ENCODE assay signal across 8 cellular contexts in genomic region chr1:226569879-226570547, GRCh38. TPM values are rescaled to one million over a fixed set of nuclear protein-coding genes. Genes with fewer than 3 reads are reported as not detected.
DNase-seq lines count a peak whose midpoint lies in the region; ATAC-seq and TF ChIP-seq lines count a peak whose summit lies in the region.

No MANE protein-coding gene starts in this region.

- ATAC-seq in HG03354 (IDR thresholded peaks at IDR 0.05; ENCODE audit: poor library complexity, severe bottlenecking, unreplicated experiment) = peak; percentile 74
- peak; percentile 85 to 92 for ATAC-seq in activated T-cell treated with anti-CD3 and anti-CD28 coated beads, Interleukin-2, amount 50 U/mL, for 4 hours

- intact Hi-C loops in ascending aorta (cut with DNase I) = loop anchor here (2.0 kb wide), 1 partner anchor 21 kb away; the partner anchor contains the start of gene STUM

- no peaks in the 10 kb centered on the region for H3K9me3 Mint-ChIP-seq in activated T-cell treated with anti-CD3 and anti-CD28 coated beads, Interleukin-2, amount 50 U/mL, for 4 hours
- H3K9me3 Mint-ChIP-seq in neural crest cell = no peaks in the 10 kb centered on the region

- no peak overlapping the region for H3K4me3 Mint-ChIP-seq in activated T-cell treated with anti-CD3 and anti-CD28 coated beads, Interleukin-2, amount 50 U/mL, for 4 hours
- no peak overlapping the region for H3K4me3 Mint-ChIP-seq in neural crest cell

- H3K4me1 Mint-ChIP-seq in activated T-cell treated with anti-CD3 and anti-CD28 coated beads, Interleukin-2, amount 50 U/mL, for 4 hours (ENCODE audit: low read depth) = no peaks in the 10 kb centered on the region
- peaks cover 7% of the 10 kb centered on the region for H3K4me1 Mint-ChIP-seq in neural crest cell

- H3K4me3 ChIP-seq in ascending aorta = no peak overlapping the region
- no peak overlapping the region for H3K4me3 ChIP-seq in effector memory CD4-positive, alpha-beta T cell (ENCODE audit: insufficient read depth, low read depth, low read length, poor library complexity, severe bottlenecking)

- DNase-seq in DMS53 (lab: John Stamatoyannopoulos, UW) = peak; percentile 31
- DNase-seq in DMS53 treated with DMSO at 0.1 percent for 48 hours (lab: John Stamatoyannopoulos, UW; ENCODE audit: unreplicated experiment) = no peak
- DNase-seq in activated T-cell treated with anti-CD3 and anti-CD28 coated beads, Interleukin-2, amount 50 U/mL, for 4 hours = no peak
- DNase-seq in neural crest cell (ENCODE audit: low read depth, low spot score) = peak; percentile 45
- DNase-seq in ascending aorta (ENCODE audit: low spot score in 2 of 2) = no peak
- no peak for DNase-seq in activated CD4-positive, CD25-positive, alpha-beta regulatory T cell treated with anti-CD3 and anti-CD28 coated beads, Interleukin-2, amount 50 U/mL, for 72 hours
- DNase-seq in effector memory CD4-positive, alpha-beta T cell = no peak

- peaks cover 0 to 10% of the 10 kb centered on the region in 2 donors for H3K4me1 ChIP-seq in ascending aorta
- no peaks in the 10 kb centered on the region for H3K4me1 ChIP-seq in effector memory CD4-positive, alpha-beta T cell (ENCODE audit: control insufficient read depth, insufficient read depth, low read length, poor library complexity, severe bottlenecking)

- no peaks in the 10 kb centered on the region for H3K36me3 ChIP-seq in ascending aorta
- no peaks in the 10 kb centered on the region for H3K36me3 ChIP-seq in effector memory CD4-positive, alpha-beta T cell (ENCODE audit: control insufficient read depth, insufficient read depth, low read length)

- H3K27ac ChIP-seq in ascending aorta = no peak overlapping the region
- H3K27ac ChIP-seq in effector memory CD4-positive, alpha-beta T cell (ENCODE audit: insufficient read depth, low read length, poor library complexity, severe bottlenecking) = no peak overlapping the region

- TF ChIP-seq CTCF in neural crest cell (conservative IDR thresholded peaks at IDR 0.05) (peak; percentile 56), ascending aorta (IDR thresholded peaks at IDR 0.05) (no peak)

- no peaks in the 10 kb centered on the region for H3K36me3 Mint-ChIP-seq in activated T-cell treated with anti-CD3 and anti-CD28 coated beads, Interleukin-2, amount 50 U/mL, for 4 hours (ENCODE audit: insufficient read depth)
- no peaks in the 10 kb centered on the region for H3K36me3 Mint-ChIP-seq in neural crest cell (ENCODE audit: low read depth)

- peaks cover 10% of the 10 kb centered on the region for H3K27me3 Mint-ChIP-seq in activated T-cell treated with anti-CD3 and anti-CD28 coated beads, Interleukin-2, amount 50 U/mL, for 4 hours (ENCODE audit: low read depth)
- H3K27me3 Mint-ChIP-seq in neural crest cell (ENCODE audit: low read depth) = peaks cover 7% of the 10 kb centered on the region

- no peak overlapping the region for H3K27ac Mint-ChIP-seq in neural crest cell (ENCODE audit: unreplicated experiment)

- no peaks in the 10 kb centered on the region for H3K27me3 ChIP-seq in ascending aorta
- H3K27me3 ChIP-seq in effector memory CD4-positive, alpha-beta T cell (replicated peaks; ENCODE audit: control insufficient read depth, insufficient read depth, low read length, poor library complexity, severe bottlenecking) = peaks cover 3% of the 10 kb centered on the region

- no peaks in the 10 kb centered on the region for H3K9me3 ChIP-seq in ascending aorta
- H3K9me3 ChIP-seq in effector memory CD4-positive, alpha-beta T cell (ENCODE audit: control insufficient read depth, low read length) = no peaks in the 10 kb centered on the region

RNA-seq across cellular contexts. Expression of gene STUM, which starts 21.4 kb away (rescaled TPM):
- not detected for total RNA-seq in activated T-cell treated with anti-CD3 and anti-CD28 coated beads, Interleukin-2, amount 50 U/mL, for 4 hours
- total RNA-seq in neural crest cell (0.86 and 1.1 TPM in 2 replicates), ascending aorta (3.0 TPM)

Comparison
In these comparisons a context has a peak if more than half of its experiments do, and no peak if none do; other contexts are left out.
1. DNase-seq: peak in DMS53 (single experiment) and neural crest cell (single experiment); none in DMS53 treated with DMSO at 0.1 percent for 48 hours (single experiment), activated T-cell treated with anti-CD3 and anti-CD28 coated beads, Interleukin-2, amount 50 U/mL, for 4 hours (single experiment), ascending aorta (0 of 2), activated CD4-positive, CD25-positive, alpha-beta regulatory T cell treated with anti-CD3 and anti-CD28 coated beads, Interleukin-2, amount 50 U/mL, for 72 hours (single experiment) and effector memory CD4-positive, alpha-beta T cell (0 of 3).